ENCODE assay signal across 8 cellular contexts in the genomic region with DNA sequence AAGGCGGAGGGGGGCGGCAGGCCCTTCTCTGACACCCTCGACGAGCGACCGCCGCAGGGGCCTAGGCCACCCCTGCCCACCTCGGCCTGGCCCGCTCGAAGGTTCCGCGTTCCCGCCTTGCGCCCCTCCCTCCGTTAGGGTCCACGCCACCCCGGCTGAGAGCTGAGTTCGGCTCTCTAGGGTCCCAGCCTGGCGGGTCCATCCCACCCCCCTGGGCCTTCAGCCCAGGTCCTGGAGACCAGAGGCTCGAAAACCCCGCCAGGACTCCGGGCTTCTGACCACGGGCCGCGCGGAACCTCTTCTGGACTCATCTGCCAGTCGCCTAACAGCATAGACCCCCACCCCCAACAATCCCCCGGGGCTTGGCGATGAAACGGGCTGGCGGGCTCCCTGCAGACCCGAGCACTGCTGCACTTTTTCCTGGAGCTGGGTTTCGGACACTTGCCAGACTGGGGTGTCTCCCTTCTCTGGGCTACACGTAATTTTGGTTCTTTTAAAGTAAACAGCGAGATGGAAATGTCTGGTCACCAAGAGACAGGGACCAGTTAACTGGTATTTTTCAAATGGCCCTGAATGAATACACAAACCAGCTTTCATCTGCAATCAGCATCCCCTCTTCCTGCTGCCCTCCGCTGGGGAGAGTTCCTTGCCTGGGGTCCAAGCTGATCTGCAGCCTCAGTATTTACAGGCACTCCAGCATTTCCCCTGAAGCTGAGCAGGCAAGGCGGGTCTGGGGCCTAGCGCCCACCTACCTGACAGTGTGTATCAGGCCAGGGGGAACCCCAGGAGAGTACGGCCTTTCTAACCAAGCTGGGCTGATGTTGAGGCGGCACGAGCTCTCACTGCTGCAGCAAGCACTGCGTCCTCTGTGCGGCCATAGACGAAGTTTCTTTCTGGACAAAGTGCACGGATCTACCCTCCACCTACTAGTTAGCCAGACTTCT. TPM values are rescaled to one million over a fixed set of nuclear protein-coding genes. Genes with fewer than 3 reads are reported as not detected.
DNase-seq lines count a peak whose midpoint lies in the region; ATAC-seq and TF ChIP-seq lines count a peak whose summit lies in the region.

No MANE protein-coding gene starts in this region.

- CTCF ChIA-PET in RWPE1 (lab: Yijun Ruan, JAX): interaction anchor here (0.5 to 1.8 kb wide), 9 partner anchors 8 to 218 kb away, joined by 3 to 14 read pairs (median 3); a partner anchor contains a TSS

- DNase-seq in GM06990 (ENCODE audit: extremely low read depth, insufficient read length): no peak
- no peak for DNase-seq in RWPE1 (ENCODE audit: low spot score)
- DNase-seq in fibroblast of lung (ENCODE audit: low read depth in 2 of 2): no peak
- DNase-seq in retina: peak; percentile 66
- no peak for DNase-seq in hippocampal formation (lab: John Stamatoyannopoulos, UW)
- no peak for DNase-seq in AG20443 (ENCODE audit: low spot score)

- H3K27ac ChIP-seq in RWPE1 (peak overlapping the region; percentile 91), fibroblast of lung (ENCODE audit: insufficient read depth, low read length) (peak overlapping the region; percentile 74)

- H3K9me3 ChIP-seq in fibroblast of lung (ENCODE audit: control insufficient read depth, insufficient read depth, low read depth, low read length): no peaks in the 10 kb centered on the region

- H4K20me1 ChIP-seq in fibroblast of lung (ENCODE audit: control insufficient read depth, extremely low read depth, insufficient read depth, low read length): peaks cover 2% of the 10 kb centered on the region

- TF ChIP-seq CTCF in GM06990 (IDR thresholded peaks at IDR 0.05; ENCODE audit: insufficient read depth, low read length, poor library complexity, severe bottlenecking): no peak
- TF ChIP-seq CTCF in RWPE1 (conservative IDR thresholded peaks at IDR 0.05; ENCODE audit: low read depth): no peak
- no peak for TF ChIP-seq CTCF in fibroblast of lung (conservative IDR thresholded peaks at IDR 0.05 in 1 of 2, IDR thresholded peaks at IDR 0.05 in 1 of 2; ENCODE audit: low read depth in 1 of 2, low read length in 2 of 2)

- POLR2A ChIA-PET in RWPE1 (lab: Yijun Ruan, JAX; ENCODE audit: low non-redundant PET): interaction anchor here (0.5 to 1.3 kb wide), 4 partner anchors 11 to 190 kb away, joined by 3 to 11 read pairs (median 6); no protein-coding TSS in a partner anchor

- peaks cover 12% of the 10 kb centered on the region for H3K79me2 ChIP-seq in fibroblast of lung (ENCODE audit: control insufficient read depth, insufficient read depth, low read length)

- peak overlapping the region; percentile 40 for H3K9ac ChIP-seq in fibroblast of lung (ENCODE audit: insufficient read depth, low read length)

- ATAC-seq in HG03025 (IDR thresholded peaks at IDR 0.05; ENCODE audit: low FRiP score, unreplicated experiment) (no peak), HG02610 (IDR thresholded peaks at IDR 0.05; ENCODE audit: unreplicated experiment) (no peak)

- peaks cover 7% of the 10 kb centered on the region for H3K4me1 ChIP-seq in fibroblast of lung (ENCODE audit: control insufficient read depth, extremely low read depth, insufficient read depth, low read length)

- H3K4me2 ChIP-seq in fibroblast of lung (ENCODE audit: extremely low read depth, insufficient read depth, low read length): peak overlapping the region; percentile 58

- peak overlapping the region; percentile 39 for H3K4me3 ChIP-seq in GM06990 (replicated peaks; ENCODE audit: low read depth, low read length)
- peak overlapping the region in 3 of 4 experiments; percentile 37 to 77 (median 59) for H3K4me3 ChIP-seq in fibroblast of lung (replicated peaks in 1 of 4; ENCODE audit: control extremely low read depth in 1 of 4, insufficient read depth in 1 of 4, low read depth in 3 of 4, low read length in 4 of 4)

- H3K27me3 ChIP-seq in GM06990 (replicated peaks; ENCODE audit: control insufficient read depth, insufficient read depth, low read length): no peaks in the 10 kb centered on the region
- H3K27me3 ChIP-seq in fibroblast of lung (ENCODE audit: control insufficient read depth, insufficient read depth, low read length): no peaks in the 10 kb centered on the region

- peak overlapping the region; percentile 35 for H2AFZ ChIP-seq in fibroblast of lung (ENCODE audit: low read length)

- H3K36me3 ChIP-seq in GM06990 (ENCODE audit: control insufficient read depth, insufficient read depth, low read length) (peaks cover 15% of the 10 kb centered on the region), fibroblast of lung (ENCODE audit: control insufficient read depth, insufficient read depth, low read length) (peaks cover 15% of the 10 kb centered on the region)

RNA-seq across cellular contexts. Expression of a gene that starts 0.6 kb away (rescaled TPM):
- total RNA-seq in fibroblast of lung: 15.9 and 17.2 TPM in 2 replicates
- polyA plus RNA-seq in fibroblast of lung: 4.3 TPM in 2 replicates
- polyA plus RNA-seq in fibroblast of lung (2012): 8.2 and 8.6 TPM in 2 replicates
- 6.8 and 11.5 TPM in 2 replicates for polyA minus RNA-seq in fibroblast of lung (ENCODE audit: low replicate concordance)

RNA-seq across cellular contexts. Expression of a gene that starts 7.3 kb away (rescaled TPM):
- total RNA-seq in fibroblast of lung: 30.8 and 36.0 TPM in 2 replicates
- 19.3 and 29.7 TPM in 2 replicates for polyA plus RNA-seq in fibroblast of lung
- 28.1 and 51.3 TPM in 2 replicates for polyA plus RNA-seq in fibroblast of lung (2012)
- polyA minus RNA-seq in fibroblast of lung (ENCODE audit: low replicate concordance): 57.4 and 86.3 TPM in 2 replicates

RNA-seq across cellular contexts. Expression of a gene that starts 19.0 kb away (rescaled TPM):
- total RNA-seq in fibroblast of lung: 16.0 and 18.2 TPM in 2 replicates
- polyA plus RNA-seq in fibroblast of lung: 2.2 and 4.8 TPM in 2 replicates
- 4.4 and 10.9 TPM in 2 replicates for polyA plus RNA-seq in fibroblast of lung (2012)
- polyA minus RNA-seq in fibroblast of lung (ENCODE audit: low replicate concordance): 7.7 and 13.2 TPM in 2 replicates

RNA-seq across cellular contexts. Expression of a gene that starts 42.2 kb away (rescaled TPM):
- 20.5 and 39.5 TPM in 2 replicates for total RNA-seq in fibroblast of lung
- polyA plus RNA-seq in fibroblast of lung: 53.4 and 56.1 TPM in 2 replicates
- 84.6 and 92.3 TPM in 2 replicates for polyA plus RNA-seq in fibroblast of lung (2012)
- 56.6 and 62.7 TPM in 2 replicates for polyA minus RNA-seq in fibroblast of lung (ENCODE audit: low replicate concordance)

RNA-seq across cellular contexts. Expression of a gene that starts 43.5 kb away (rescaled TPM):
- 10.5 and 11.2 TPM in 2 replicates for total RNA-seq in fibroblast of lung
- polyA plus RNA-seq in fibroblast of lung: 1.6 and 2.6 TPM in 2 replicates
- polyA plus RNA-seq in fibroblast of lung (2012): 2.7 and 4.7 TPM in 2 replicates
- polyA minus RNA-seq in fibroblast of lung (ENCODE audit: low replicate concordance): 1.5 and 4.0 TPM in 2 replicates
